In the genomic region with DNA sequence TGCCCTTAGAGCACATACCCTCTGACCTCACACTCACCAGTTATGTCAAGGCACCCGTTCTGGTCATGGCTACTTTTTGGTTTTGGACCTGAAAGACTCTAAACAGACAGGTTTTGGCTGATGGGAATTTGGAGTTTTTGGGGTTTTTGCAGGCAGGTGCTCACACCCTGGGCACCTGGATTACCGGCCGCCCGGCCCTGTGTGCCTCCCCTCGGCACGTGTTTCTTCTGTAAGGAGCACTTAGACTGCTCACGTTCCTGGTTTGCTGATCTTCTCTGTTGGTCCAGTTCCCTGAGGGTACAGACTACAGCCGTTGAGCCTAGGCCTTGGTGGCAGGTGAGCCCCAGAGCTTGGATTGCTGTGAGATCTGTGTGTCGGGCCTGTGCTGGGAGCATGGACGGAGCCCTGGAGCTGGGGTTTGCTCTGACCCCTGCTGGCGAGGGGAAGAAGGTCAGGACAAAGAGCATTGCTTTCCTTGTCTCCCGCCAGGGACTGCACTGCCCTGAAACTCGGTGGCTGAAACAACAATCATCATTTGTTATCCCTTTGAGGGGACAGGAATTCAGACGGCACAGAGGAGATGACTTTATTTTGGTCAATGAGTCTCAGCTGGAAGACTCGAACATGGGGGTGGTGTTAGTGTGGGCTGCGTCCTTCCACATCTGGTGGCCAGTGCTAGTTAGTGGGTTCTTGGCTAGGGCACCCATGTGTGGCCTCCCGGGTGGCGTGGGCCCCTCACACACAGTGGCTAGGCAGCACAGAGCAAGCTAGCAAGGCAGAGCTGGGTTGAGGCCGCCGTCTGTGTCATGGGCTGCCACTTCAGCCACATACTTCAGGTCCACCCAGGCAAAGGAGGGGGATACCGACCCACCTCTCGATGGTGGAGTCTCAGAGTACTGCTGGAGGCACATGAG, we compare ENCODE assay signal across 8 cellular contexts.
DNase-seq lines count a peak whose midpoint lies in the region; ATAC-seq and TF ChIP-seq lines count a peak whose summit lies in the region.

No MANE protein-coding gene starts in this region.

- no peaks in the 10 kb centered on the region for H3K9me3 ChIP-seq in cardiac muscle cell (ENCODE audit: low read depth)
- no peaks in the 10 kb centered on the region for H3K9me3 ChIP-seq in parathyroid adenoma (ENCODE audit: control insufficient read depth, low read length)

- no peak overlapping the region for H2AFZ ChIP-seq in parathyroid adenoma

- CTCF ChIA-PET in WTC11 (lab: Charles Lee), result interaction anchor here (0.6 to 5.5 kb wide), 25 partner anchors 10 to 143 kb away, joined by 3 to 113 read pairs (median 5); a partner anchor contains a TSS

- no peaks in the 10 kb centered on the region for H3K9me3 Mint-ChIP-seq in WTC11

- H3K4me1 ChIP-seq in cardiac muscle cell (ENCODE audit: low read depth) (peaks cover 3% of the 10 kb centered on the region), parathyroid adenoma (no peaks in the 10 kb centered on the region)

- peak overlapping the region; percentile 98 for H3K27ac Mint-ChIP-seq in WTC11

- peaks cover 71% of the 10 kb centered on the region for H3K4me1 Mint-ChIP-seq in WTC11

- no peak overlapping the region for H3K4me3 Mint-ChIP-seq in WTC11

- peaks cover 24% of the 10 kb centered on the region for H3K79me2 ChIP-seq in parathyroid adenoma

- ATAC-seq in WTC11, result peak; percentile 91
- ATAC-seq in GM21723 (IDR thresholded peaks at IDR 0.05; ENCODE audit: unreplicated experiment), result no peak

- H3K27me3 ChIP-seq in cardiac muscle cell (no peaks in the 10 kb centered on the region), parathyroid adenoma (ENCODE audit: control insufficient read depth, insufficient read depth, low read length) (no peaks in the 10 kb centered on the region)

- H3K4me3 ChIP-seq in AG10803 (ENCODE audit: low read length) (no peak overlapping the region), cardiac muscle cell (no peak overlapping the region), parathyroid adenoma (ENCODE audit: low read depth, low read length) (no peak overlapping the region)

- TF ChIP-seq CTCF in AG10803 (conservative IDR thresholded peaks at IDR 0.05; ENCODE audit: low read length) (peak; percentile 67), WTC11 (IDR thresholded peaks at IDR 0.05) (peak; percentile 59), cardiac muscle cell (IDR thresholded peaks at IDR 0.05; ENCODE audit: low read depth, low read length) (peak; percentile 68), parathyroid adenoma (IDR thresholded peaks at IDR 0.05) (peak; percentile 54)

- H3K4me2 ChIP-seq in parathyroid adenoma (ENCODE audit: low read length), result no peak overlapping the region

- H3K36me3 ChIP-seq in cardiac muscle cell (no peaks in the 10 kb centered on the region), parathyroid adenoma (ENCODE audit: control insufficient read depth, insufficient read depth, low read length) (no peaks in the 10 kb centered on the region)

- peaks cover 3% of the 10 kb centered on the region; the same call in 1 of the 2 replicates for H3K36me3 Mint-ChIP-seq in WTC11

- POLR2A ChIA-PET in WTC11 (lab: Charles Lee), result interaction anchor here (1.2 kb wide), 1 partner anchor 24 kb away, joined by 3 read pairs; no protein-coding TSS in a partner anchor

- DNase-seq in AG10803 (ENCODE audit: low read depth) (peak; percentile 44), GM19240 (ENCODE audit: insufficient read length, low spot score) (peak; percentile 38), WTC11 (ENCODE audit: low spot score) (peak; percentile 85), cardiac muscle cell (ENCODE audit: low read depth in 1 of 2, low spot score in 1 of 2) (peak; percentile 52 to 72), T-helper 1 cell (no peak), NCI-H2171 (lab: John Stamatoyannopoulos, UW) (no peak)

- no peak overlapping the region for H3K27ac ChIP-seq in cardiac muscle cell
- H3K27ac ChIP-seq in parathyroid adenoma, result no peak overlapping the region

- H3K27me3 Mint-ChIP-seq in WTC11 (ENCODE audit: low read depth), result no peaks in the 10 kb centered on the region

- no peak overlapping the region for H3K9ac ChIP-seq in parathyroid adenoma

TF ChIP-seq in WTC11, 78 proteins besides CTCF, POLR2A, EP300 and RAD21:
- TF ChIP-seq ZNF396 (CRISPR knock-in tag; IDR thresholded peaks at IDR 0.05; ENCODE audit: borderline replicate concordance), result no peak
- TF ChIP-seq, protein P1, sequence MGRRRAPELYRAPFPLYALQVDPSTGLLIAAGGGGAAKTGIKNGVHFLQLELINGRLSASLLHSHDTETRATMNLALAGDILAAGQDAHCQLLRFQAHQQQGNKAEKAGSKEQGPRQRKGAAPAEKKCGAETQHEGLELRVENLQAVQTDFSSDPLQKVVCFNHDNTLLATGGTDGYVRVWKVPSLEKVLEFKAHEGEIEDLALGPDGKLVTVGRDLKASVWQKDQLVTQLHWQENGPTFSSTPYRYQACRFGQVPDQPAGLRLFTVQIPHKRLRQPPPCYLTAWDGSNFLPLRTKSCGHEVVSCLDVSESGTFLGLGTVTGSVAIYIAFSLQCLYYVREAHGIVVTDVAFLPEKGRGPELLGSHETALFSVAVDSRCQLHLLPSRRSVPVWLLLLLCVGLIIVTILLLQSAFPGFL (CRISPR knock-in tag; IDR thresholded peaks at IDR 0.05; ENCODE audit: borderline replicate concordance), result no peak
- TF ChIP-seq ZNF671 (CRISPR knock-in tag; IDR thresholded peaks at IDR 0.05), result no peak
- TF ChIP-seq, protein P2, sequence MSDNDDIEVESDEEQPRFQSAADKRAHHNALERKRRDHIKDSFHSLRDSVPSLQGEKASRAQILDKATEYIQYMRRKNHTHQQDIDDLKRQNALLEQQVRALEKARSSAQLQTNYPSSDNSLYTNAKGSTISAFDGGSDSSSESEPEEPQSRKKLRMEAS (CRISPR knock-in tag; IDR thresholded peaks at IDR 0.05), result peak; percentile 46; the same call in 1 of the 2 replicates
- TF ChIP-seq ZBTB21 (CRISPR knock-in tag; IDR thresholded peaks at IDR 0.05; ENCODE audit: borderline replicate concordance), result no peak
- TF ChIP-seq TP53 (CRISPR knock-in tag; IDR thresholded peaks at IDR 0.05), result no peak
- TF ChIP-seq ETV6 (CRISPR knock-in tag; IDR thresholded peaks at IDR 0.05), result peak; percentile 69; the same call in 1 of the 2 replicates
- TF ChIP-seq NFYB (CRISPR knock-in tag; conservative IDR thresholded peaks at IDR 0.05; ENCODE audit: low read depth), result no peak
- TF ChIP-seq, protein P3, sequence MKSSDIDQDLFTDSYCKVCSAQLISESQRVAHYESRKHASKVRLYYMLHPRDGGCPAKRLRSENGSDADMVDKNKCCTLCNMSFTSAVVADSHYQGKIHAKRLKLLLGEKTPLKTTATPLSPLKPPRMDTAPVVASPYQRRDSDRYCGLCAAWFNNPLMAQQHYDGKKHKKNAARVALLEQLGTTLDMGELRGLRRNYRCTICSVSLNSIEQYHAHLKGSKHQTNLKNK (CRISPR knock-in tag; IDR thresholded peaks at IDR 0.05), result no peak
- TF ChIP-seq MXD4 (CRISPR knock-in tag; IDR thresholded peaks at IDR 0.05; ENCODE audit: borderline replicate concordance), result no peak
- peak; percentile 99 for TF ChIP-seq ZNF121 (CRISPR knock-in tag; IDR thresholded peaks at IDR 0.05)

Comparison
In these comparisons a context has a peak if more than half of its experiments do, and no peak if none do; other contexts are left out.
1. DNase-seq: peak in AG10803 (single experiment), GM19240 (single experiment), WTC11 (single experiment) and cardiac muscle cell (2 of 2); none in T-helper 1 cell (0 of 5) and NCI-H2171 (single experiment).
2. Peak in every context shown above with its lines, with median percentiles within 50 percentile points of each other: CTCF ChIP-seq.